8 cellular contexts compared by ENCODE assay signal in genomic region chr12:101773560-101774206, GRCh38. TPM values are rescaled to one million over a fixed set of nuclear protein-coding genes. Genes with fewer than 3 reads are reported as not detected.
DNase-seq lines count a peak whose midpoint lies in the region; ATAC-seq and TF ChIP-seq lines count a peak whose summit lies in the region.

No MANE protein-coding gene starts in this region.

- peak; percentile 84 to 92 (median 89) for TF ChIP-seq CTCF in uterus (IDR thresholded peaks at IDR 0.05)

- no peaks in the 10 kb centered on the region for H3K79me1 ChIP-seq in trophoblast cell (ENCODE audit: low read length)

- H3K4me3 ChIP-seq in MG63: no peak overlapping the region
- H3K4me3 ChIP-seq in SJSA1: no peak overlapping the region
- H3K4me3 ChIP-seq in trophoblast cell (ENCODE audit: low read depth, low read length): no peak overlapping the region
- no peak overlapping the region for H3K4me3 ChIP-seq in uterus

- no peak overlapping the region for H3K4ac ChIP-seq in trophoblast cell (ENCODE audit: low read depth, low read length)

- H3K9me3 ChIP-seq in MG63 (no peaks in the 10 kb centered on the region), SJSA1 (replicated peaks) (no peaks in the 10 kb centered on the region), trophoblast cell (ENCODE audit: insufficient read depth, low read depth, low read length) (no peaks in the 10 kb centered on the region), uterus (no peaks in the 10 kb centered on the region)

- TF ChIP-seq POLR2A in uterus (IDR thresholded peaks at IDR 0.05): no peak

- DNase-seq in DMS79 treated with DMSO at 0.1 percent for 48 hours (lab: John Stamatoyannopoulos, UW) (peak; percentile 77), MG63 (peak; percentile 23), SJSA1 (ENCODE audit: low read depth in 1 of 2, low spot score in 2 of 2) (peak; percentile 45 to 47), germinal center (ENCODE audit: low spot score) (peak; percentile 74), trophoblast cell (peak; percentile 38 to 86), uterus (peak; percentile 55 to 59)
- peak in 3 of 4 experiments; percentile 3 to 48 (median 21) for DNase-seq in activated naive CD4-positive, alpha-beta T cell (lab: John Stamatoyannopoulos, UW)

- H2BK120ac ChIP-seq in trophoblast cell (ENCODE audit: insufficient read depth, low read length, poor library complexity): no peak overlapping the region

- no peaks in the 10 kb centered on the region for H3K4me1 ChIP-seq in SJSA1 (replicated peaks)
- no peaks in the 10 kb centered on the region for H3K4me1 ChIP-seq in trophoblast cell (ENCODE audit: control insufficient read depth in 1 of 2, insufficient read depth in 2 of 2, low read length in 2 of 2)
- no peaks in the 10 kb centered on the region for H3K4me1 ChIP-seq in uterus

- H2BK12ac ChIP-seq in trophoblast cell (ENCODE audit: low read length): no peak overlapping the region

- WGBS in trophoblast cell (ENCODE audit: extremely low coverage, insufficient coverage, insufficient read length): 100% methylated on average over 1 of the region's 3 CpGs

- H2AK5ac ChIP-seq in trophoblast cell (ENCODE audit: low read length): no peak overlapping the region

- no peaks in the 10 kb centered on the region for H3K79me2 ChIP-seq in trophoblast cell (ENCODE audit: control insufficient read depth, insufficient read depth, low read length, poor library complexity)

- H3K23ac ChIP-seq in trophoblast cell (ENCODE audit: low read length): no peak overlapping the region

- H3K14ac ChIP-seq in trophoblast cell (ENCODE audit: low read length): no peak overlapping the region

- H2AFZ ChIP-seq in trophoblast cell (ENCODE audit: insufficient read depth, low read length, poor library complexity): no peak overlapping the region

- H3K4me2 ChIP-seq in trophoblast cell (ENCODE audit: low read length): no peak overlapping the region

- no peak overlapping the region for H4K12ac ChIP-seq in trophoblast cell (ENCODE audit: low read depth, low read length)

- no peaks in the 10 kb centered on the region for H3K27me3 ChIP-seq in MG63
- no peaks in the 10 kb centered on the region for H3K27me3 ChIP-seq in SJSA1 (replicated peaks)
- no peaks in the 10 kb centered on the region for H3K27me3 ChIP-seq in trophoblast cell (ENCODE audit: insufficient read depth, low read length)
- no peaks in the 10 kb centered on the region for H3K27me3 ChIP-seq in uterus

- H3K18ac ChIP-seq in trophoblast cell (ENCODE audit: low read length): no peak overlapping the region

- peak; percentile 88 for ATAC-seq in GM21786 (IDR thresholded peaks at IDR 0.05; ENCODE audit: unreplicated experiment)

- H3K27ac ChIP-seq in SJSA1 (no peak overlapping the region), trophoblast cell (ENCODE audit: low read depth, low read length) (no peak overlapping the region), uterus (no peak overlapping the region)

- no peak overlapping the region for H3K9ac ChIP-seq in trophoblast cell (ENCODE audit: low read length)

- H3K36me3 ChIP-seq in MG63 (no peaks in the 10 kb centered on the region), SJSA1 (peaks cover 2% of the 10 kb centered on the region; the same call in 1 of the 2 replicates), trophoblast cell (ENCODE audit: control insufficient read depth in 1 of 2, insufficient read depth in 2 of 2, low read length in 2 of 2) (peaks cover 0 to 2% of the 10 kb centered on the region in 2 experiments), uterus (no peaks in the 10 kb centered on the region)

- intact Hi-C loops in uterus (cut with DNase I; ENCODE audit: low total_unique reads): no loop called here

- H2BK5ac ChIP-seq in trophoblast cell (ENCODE audit: low read depth, low read length, poor library complexity): no peak overlapping the region

- H4K91ac ChIP-seq in trophoblast cell (ENCODE audit: low read depth, low read length): no peak overlapping the region

- no peak overlapping the region for H4K8ac ChIP-seq in trophoblast cell (ENCODE audit: low read depth, low read length)

RNA-seq across cellular contexts. Expression of gene SYCP3, which starts 34.4 kb away (rescaled TPM):
- not detected in 2 replicates for total RNA-seq in MG63 (2014; rRNA removed; shearing (Covaris generic); ENCODE audit: low replicate concordance)
- total RNA-seq in SJSA1 (2014; rRNA removed; shearing (Covaris generic)): not detected in 2 replicates
- polyA plus RNA-seq in trophoblast cell (2013): 0.04 TPM in 1 of 2 replicates, not detected in the other
- under 1 TPM in 1 of 4 donors, not detected in 3; 0.14 TPM for total RNA-seq in uterus

RNA-seq across cellular contexts. Expression of gene GNPTAB, which starts 57.1 kb away (rescaled TPM):
- total RNA-seq in MG63 (2014; rRNA removed; shearing (Covaris generic); ENCODE audit: low replicate concordance): 4.9 and 5.5 TPM in 2 replicates
- 14.8 and 15.9 TPM in 2 replicates for total RNA-seq in SJSA1 (2014; rRNA removed; shearing (Covaris generic))
- polyA plus RNA-seq in trophoblast cell (2013): 17.9 and 18.6 TPM in 2 replicates
- 10 to 100 TPM in 3 of 4 donors, 1 to 10 TPM in 1; 3.8 to 38.7 (median 26.1) TPM for total RNA-seq in uterus

Comparison
In these comparisons a context has a peak if more than half of its experiments do, and no peak if none do; other contexts are left out.
1. DNase-seq: peak in every context shown above with its lines; median percentile 77 in DMS79 treated with DMSO at 0.1 percent for 48 hours; 74 in germinal center; 62 in trophoblast cell; 57 in uterus; 46 in SJSA1; 23 in MG63; 21 in activated naive CD4-positive, alpha-beta T cell.